In genomic region chr5:59325070-59325469, GRCh38 we compare ENCODE assay signal across 7 cellular contexts.
"Had no signal": no experiment of that assay in that cellular context is flagged by ENCODE, and none has a peak within 500 bp of the region (broad histone marks: within the 10 kb centered on the region; RNA-seq: fewer than 3 reads in every experiment).

No MANE protein-coding gene starts in this region.

- ATAC-seq: K562 had no signal

- H3K9me3 Mint-ChIP-seq: IgD-negative memory B cell had no signal

- H3K27ac ChIP-seq: HL-60 had no signal

- H3K4me3 ChIP-seq: K562 had no signal

- H3K27ac Mint-ChIP-seq: IgD-negative memory B cell had no signal

- H3K36me3 Mint-ChIP-seq: IgD-negative memory B cell had no signal

- FAIRE-seq: HTR-8/SVneo, K562 had no signal

- DNase-seq: IMR-90, KBM-7, KG1 had no signal

- H3K27me3 Mint-ChIP-seq: IgD-negative memory B cell had no signal
